In genomic region chr7:157336383-157337315, GRCh38 we compare ENCODE assay signal across 8 cellular contexts. TPM values are rescaled to one million over a fixed set of nuclear protein-coding genes. Genes with fewer than 3 reads are reported as not detected.
DNase-seq lines count a peak whose midpoint lies in the region; ATAC-seq and TF ChIP-seq lines count a peak whose summit lies in the region.

Gene DNAJB6 (plus strand): TSS chr7:157337004. CDS start chr7:157358573, 21,569 bp downstream.

- H3K27me3 ChIP-seq in BJ (ENCODE audit: control insufficient read depth, insufficient read depth, low read length) (no peaks in the 10 kb centered on the region; the same call in 1 of the 2 replicates), colonic mucosa (no peaks in the 10 kb centered on the region), layer of hippocampus (ENCODE audit: control insufficient read depth, insufficient read depth, low read length) (no peaks in the 10 kb centered on the region)

- H3K9me3 Mint-ChIP-seq in activated CD4-positive, alpha-beta T cell treated with anti-CD3 and anti-CD28 coated beads, Interleukin-2, amount 10 ng/mL, durations not matched to agents 24 days and 14 days = no peaks in the 10 kb centered on the region

- H3K9me3 ChIP-seq in colonic mucosa = no peaks in the 10 kb centered on the region

- POLR2A ChIA-PET in BJ (lab: Charles Lee) = interaction anchor here (0.5 to 0.7 kb wide), 4 partner anchors 28 to 444 kb away, joined by 3 to 5 read pairs (median 4); partner anchors contain the start of gene LMBR1

- DNase-seq in BJ (ENCODE audit: low read depth) = peak; percentile 58
- peak; percentile 85 for DNase-seq in GM19240 (ENCODE audit: insufficient read length, low spot score)
- peak; percentile 50 for DNase-seq in NCI-H524 treated with DMSO at 0.1 percent for 48 hours (lab: John Stamatoyannopoulos, UW)
- DNase-seq in activated CD4-positive, alpha-beta T cell treated with anti-CD3 and anti-CD28 coated beads, Interleukin-2, amount 10 ng/mL, durations not matched to agents 24 days and 14 days = peak; percentile 99
- DNase-seq in colonic mucosa = peak; percentile 94
- peak; percentile 89 to 94 (median 92) for DNase-seq in stimulated activated CD4-positive, alpha-beta T cell treated with anti-CD3 and anti-CD28 coated beads, Interleukin-1b, Interleukin-23, amount 100 ng/mL, for 24 hours (ENCODE audit: low read depth in 4 of 4, low spot score in 1 of 4)

- H3K4me3 Mint-ChIP-seq in activated CD4-positive, alpha-beta T cell treated with anti-CD3 and anti-CD28 coated beads, Interleukin-2, amount 10 ng/mL, durations not matched to agents 24 days and 14 days = peak within 1 kb of the TSS; percentile 97

- H3K27ac ChIP-seq in colonic mucosa (peak within 1 kb of the TSS; percentile 67), layer of hippocampus (ENCODE audit: low read depth, low read length) (peak within 1 kb of the TSS; percentile 100)

- H3K36me3 Mint-ChIP-seq in activated CD4-positive, alpha-beta T cell treated with anti-CD3 and anti-CD28 coated beads, Interleukin-2, amount 10 ng/mL, durations not matched to agents 24 days and 14 days (ENCODE audit: low read depth) = peaks cover 24% of the 10 kb centered on the region

- peak within 1 kb of the TSS; percentile 88 to 96 for H3K9ac ChIP-seq in colonic mucosa (ENCODE audit: low read depth in 2 of 2, low read length in 2 of 2)

- H3K36me3 ChIP-seq in BJ (ENCODE audit: control insufficient read depth, insufficient read depth, low read length) = no peaks in the 10 kb centered on the region
- H3K36me3 ChIP-seq in colonic mucosa = no peaks in the 10 kb centered on the region

- ATAC-seq in HG03457 (IDR thresholded peaks at IDR 0.05; ENCODE audit: unreplicated experiment) = peak; percentile 75

- CTCF ChIA-PET in BJ (lab: Yijun Ruan, JAX) = interaction anchor here (0.8 kb wide), 1 partner anchor 64 kb away, joined by 3 read pairs; no protein-coding TSS in a partner anchor

- TF ChIP-seq CTCF in BJ (IDR thresholded peaks at IDR 0.05; ENCODE audit: insufficient read depth, low read depth, low read length) = no peak
- TF ChIP-seq CTCF in colonic mucosa (IDR thresholded peaks at IDR 0.05) = no peak

- peaks cover 10% of the 10 kb centered on the region for H3K4me1 ChIP-seq in colonic mucosa

- H3K27ac Mint-ChIP-seq in activated CD4-positive, alpha-beta T cell treated with anti-CD3 and anti-CD28 coated beads, Interleukin-2, amount 10 ng/mL, durations not matched to agents 24 days and 14 days = peak within 1 kb of the TSS; percentile 99

- intact Hi-C loops in activated CD4-positive, alpha-beta T cell treated with anti-CD3 and anti-CD28 coated beads, Interleukin-2, amount 10 ng/mL, durations not matched to agents 24 days and 14 days (cut with micrococcal nuclease) = loop anchor here (1.0 to 2.0 kb wide), 3 partner anchors 34 to 444 kb away; partner anchors contain the start of gene LMBR1
- intact Hi-C loops in colonic mucosa (cut with DNase I) = loop anchor here (10.0 kb wide), 1 partner anchor 62 kb away; no protein-coding TSS in a partner anchor

- peaks cover 25% of the 10 kb centered on the region for H3K4me1 Mint-ChIP-seq in activated CD4-positive, alpha-beta T cell treated with anti-CD3 and anti-CD28 coated beads, Interleukin-2, amount 10 ng/mL, durations not matched to agents 24 days and 14 days

- H3K4me3 ChIP-seq in BJ (ENCODE audit: low read depth, low read length) (peak within 1 kb of the TSS; percentile 58), colonic mucosa (peak within 1 kb of the TSS; percentile 42)

- H3K27me3 Mint-ChIP-seq in activated CD4-positive, alpha-beta T cell treated with anti-CD3 and anti-CD28 coated beads, Interleukin-2, amount 10 ng/mL, durations not matched to agents 24 days and 14 days = peaks cover 18% of the 10 kb centered on the region

RNA-seq across cellular contexts. Expression of gene DNAJB6, which starts in this region (rescaled TPM):
- polyA plus RNA-seq in BJ (2011; rRNA removed) = 105 and 126 TPM in 2 replicates
- 31.2 and 36.2 TPM in 2 replicates for polyA minus RNA-seq in BJ (2011; rRNA and poly(A)+ RNA removed)
- total RNA-seq in activated CD4-positive, alpha-beta T cell treated with anti-CD3 and anti-CD28 coated beads, Interleukin-2, amount 10 ng/mL, durations not matched to agents 24 days and 14 days = 125 and 128 TPM in 2 replicates
- total RNA-seq in colonic mucosa = 10 to 100 TPM; 78.0 to 81.8 TPM

Comparison
In these comparisons a context has a peak if more than half of its experiments do, and no peak if none do; other contexts are left out.
1. Peak in every context shown above with its lines: DNase-seq, ATAC-seq, H3K4me3 ChIP-seq and H3K27ac ChIP-seq.